13 cellular contexts compared by ENCODE assay signal in genomic region chr1:3673381-3674099, GRCh38. TPM values are rescaled to one million over a fixed set of nuclear protein-coding genes. Genes with fewer than 3 reads are reported as not detected.
A peak's percentile ranks its signal among the peaks of the same experiment; 100 is the strongest.
DNase-seq lines count a peak whose midpoint lies in the region; ATAC-seq and TF ChIP-seq lines count a peak whose summit lies in the region.
"Had no signal": no experiment of that assay in that cellular context is flagged by ENCODE, and none has a peak within 500 bp of the region (broad histone marks: within the 10 kb centered on the region; RNA-seq: fewer than 3 reads in every experiment).

No MANE protein-coding gene starts in this region.

- H3K36me3 ChIP-seq in heart left ventricle, result no peaks in the 10 kb centered on the region
- no peaks in the 10 kb centered on the region for H3K36me3 ChIP-seq in right atrium auricular region
- H3K36me3 ChIP-seq in thyroid gland, result no peaks in the 10 kb centered on the region
- H3K36me3 ChIP-seq: neutrophil had no signal

- H3K4me3 ChIP-seq in heart left ventricle (no peak overlapping the region), right atrium auricular region (no peak overlapping the region), thyroid gland (replicated peaks in 1 of 3) (no peak overlapping the region)

- DNase-seq in heart left ventricle (peak in 3 of 5 donors; percentile 8 to 55 (median 10)), right atrium auricular region (ENCODE audit: low spot score) (no peak), NAMALWA (ENCODE audit: low spot score) (peak; percentile 49), left ventricle myocardium superior (peak; percentile 6), SW 1271 (lab: John Stamatoyannopoulos, UW) (no peak), NCI-H1694 (lab: John Stamatoyannopoulos, UW) (no peak), thyroid gland (no peak)
- DNase-seq in stimulated activated CD4-positive, alpha-beta T cell treated with anti-CD3 and anti-CD28 coated beads, Interleukin-12 subunit alpha, Interleukin-12 subunit beta, amount 100 ng/mL, for 4 hours, result no peak
- DNase-seq: DMS79 treated with DMSO at 0.1 percent for 48 hours; effector CD4-positive, alpha-beta T cell; foreskin keratinocyte had no signal

- WGBS in heart left ventricle, 4 donors, result 86 to 92% (median 91%) methylated on average over 22 to 25 of the region's 25 CpGs
- WGBS in thyroid gland, 2 donors, result 92 to 94% methylated on average over 16 to 25 of the region's 25 CpGs

- TF ChIP-seq CTCF in heart left ventricle (IDR thresholded peaks at IDR 0.05) (no peak), right atrium auricular region (IDR thresholded peaks at IDR 0.05) (no peak), thyroid gland (IDR thresholded peaks at IDR 0.05) (no peak)

- H3K27me3 ChIP-seq in heart left ventricle (peaks cover 0 to 22% (median 0%) of the 10 kb centered on the region in 9 donors), right atrium auricular region (no peaks in the 10 kb centered on the region), thyroid gland (no peaks in the 10 kb centered on the region)
- H3K27me3 ChIP-seq: neutrophil had no signal

- H3K4me1 ChIP-seq in heart left ventricle (peaks cover 0 to 27% (median 7%) of the 10 kb centered on the region in 12 donors), right atrium auricular region (peaks cover 0 to 8% of the 10 kb centered on the region in 2 donors), thyroid gland (peaks cover 4 to 14% of the 10 kb centered on the region in 2 donors)
- H3K4me1 ChIP-seq: foreskin keratinocyte had no signal

- H3K9me3 ChIP-seq in heart left ventricle (no peaks in the 10 kb centered on the region), right atrium auricular region (no peaks in the 10 kb centered on the region), thyroid gland (no peaks in the 10 kb centered on the region)
- H3K9me3 ChIP-seq: neutrophil had no signal

- ATAC-seq in heart left ventricle, result no peak
- no peak for ATAC-seq in left ventricle myocardium superior

- no peak for TF ChIP-seq POLR2A in heart left ventricle (IDR thresholded peaks at IDR 0.05)
- TF ChIP-seq POLR2A in thyroid gland (IDR thresholded peaks at IDR 0.05), result no peak

- intact Hi-C loops in heart left ventricle (cut with DNase I), result no loop called here
- intact Hi-C loops in left ventricle myocardium superior (cut with micrococcal nuclease), result no loop called here
- intact Hi-C loops in thyroid gland (cut with DNase I), result no loop called here

- H3K27ac ChIP-seq in heart left ventricle (no peak overlapping the region), right atrium auricular region (no peak overlapping the region), thyroid gland (no peak overlapping the region)
- H3K27ac ChIP-seq: foreskin keratinocyte, neutrophil had no signal

RNA-seq across cellular contexts. Expression of gene TP73, which starts 21.2 kb away (rescaled TPM):
- under 1 TPM in 3 of 9 donors, not detected in 6; 0.15 to 0.53 (median 0.19) TPM for total RNA-seq in heart left ventricle
- polyA plus RNA-seq in heart left ventricle, result under 1 TPM; 0.01 to 0.11 TPM
- under 1 TPM in 1 of 2 donors, not detected in 1; 0.16 TPM for total RNA-seq in right atrium auricular region
- total RNA-seq in left ventricle myocardium superior, result 0.05 TPM
- total RNA-seq in thyroid gland, result under 1 TPM in 2 of 4 donors, not detected in 2; 0.33 to 0.49 TPM
- polyA plus RNA-seq: AG04450 had no signal

RNA-seq across cellular contexts. Expression of gene WRAP73, which starts 23.6 kb away (rescaled TPM):
- total RNA-seq in heart left ventricle (10 to 100 TPM in 6 of 9 donors, 1 to 10 TPM in 3; 8.5 to 21.6 (median 11.3) TPM), right atrium auricular region (10 to 100 TPM in 1 of 2 donors, 1 to 10 TPM in 1; 6.8 to 11.4 TPM), left ventricle myocardium superior (12.5 TPM), thyroid gland (10 to 100 TPM; 18.5 to 44.0 (median 21.0) TPM)
- polyA plus RNA-seq in heart left ventricle, result 10 to 100 TPM in 1 of 2 donors, 1 to 10 TPM in 1; 9.3 to 18.0 TPM

RNA-seq across cellular contexts. Expression of gene TPRG1L, which starts 48.7 kb away (rescaled TPM):
- total RNA-seq in heart left ventricle (10 to 100 TPM; 32.0 to 58.0 (median 48.8) TPM), right atrium auricular region (10 to 100 TPM; 30.0 to 33.3 TPM), left ventricle myocardium superior (48.6 TPM), thyroid gland (10 to 100 TPM; 33.9 to 45.1 (median 40.0) TPM)
- 10 to 100 TPM; 24.2 to 48.8 TPM for polyA plus RNA-seq in heart left ventricle

Comparison
In these comparisons a context has a peak if more than half of its experiments do, and no peak if none do; other contexts are left out.
1. DNase-seq: peak in heart left ventricle (3 of 5), NAMALWA (single experiment) and left ventricle myocardium superior (single experiment); none in right atrium auricular region (single experiment), SW 1271 (0 of 2), NCI-H1694 (single experiment), thyroid gland (0 of 2) and stimulated activated CD4-positive, alpha-beta T cell treated with anti-CD3 and anti-CD28 coated beads, Interleukin-12 subunit alpha, Interleukin-12 subunit beta, amount 100 ng/mL, for 4 hours (single experiment).